25 cellular contexts compared by ENCODE assay signal in genomic region chr7:26477381-26477780, GRCh38.
"Had no signal": no experiment of that assay in that cellular context is flagged by ENCODE, and none has a peak within 500 bp of the region (broad histone marks: within the 10 kb centered on the region; RNA-seq: fewer than 3 reads in every experiment).

No MANE protein-coding gene starts in this region.

- H3K9me3 ChIP-seq: esophagus muscularis mucosa, gastroesophageal sphincter had no signal

- H3K27ac ChIP-seq: esophagus muscularis mucosa, gastroesophageal sphincter, WERI-Rb-1 had no signal

- H3K36me3 ChIP-seq: esophagus muscularis mucosa, gastroesophageal sphincter, WERI-Rb-1 had no signal

- DNase-seq: activated B cell treated with CpG ODN at 0.5 μM for 24 hours; activated CD4-positive, alpha-beta T cell treated with anti-CD3 and anti-CD28 coated beads for 48 hours; activated CD4-positive, alpha-beta T cell treated with anti-CD3 and anti-CD28 coated beads, Interleukin-2, amount 50 U/mL, for 1 hour; activated CD4-positive, alpha-beta T cell treated with anti-CD3 and anti-CD28 coated beads, Interleukin-2, amount 50 U/mL, for 48 hours; activated CD8-positive, alpha-beta memory T cell treated with anti-CD3 and anti-CD28 coated beads for 24 hours; activated CD8-positive, alpha-beta T cell treated with anti-CD3 and anti-CD28 coated beads for 36 hours; activated effector memory CD4-positive, alpha-beta T cell treated with Interleukin-2 at 50 U/mL for 16 hours; activated gamma-delta T cell treated with Interleukin-2 at 50 U/mL for 16 hours; activated naive CD4-positive, alpha-beta T cell treated with anti-CD3 and anti-CD28 coated beads, Interleukin-2, amount 50 U/mL, for 16 hours; activated naive CD4-positive, alpha-beta T cell treated with Interleukin-2 at 50 U/mL for 16 hours; activated T-cell treated with anti-CD3 and anti-CD28 coated beads, Interleukin-2, amount 50 U/mL, for 4 hours; amniotic stem cell; anterior cingulate cortex; cortex of kidney; dermis blood vessel endothelial cell; effector CD4-positive, alpha-beta T cell; effector memory CD8-positive, alpha-beta T cell; erythroblast; foreskin melanocyte; T-helper 2 cell; WERI-Rb-1 had no signal

- H3K27me3 ChIP-seq: esophagus muscularis mucosa, gastroesophageal sphincter had no signal

- H3K4me1 ChIP-seq: esophagus muscularis mucosa, gastroesophageal sphincter had no signal

- H3K4me3 ChIP-seq: esophagus muscularis mucosa, gastroesophageal sphincter had no signal

- ATAC-seq: activated CD4-positive, CD25-positive, alpha-beta regulatory T cell treated with anti-CD3 and anti-CD28 coated beads, Interleukin-2, amount 50 U/mL, for 24 hours; activated CD8-positive, alpha-beta T cell treated with anti-CD3 and anti-CD28 coated beads for 36 hours; activated T-cell treated with anti-CD3 and anti-CD28 coated beads, Interleukin-2, amount 50 U/mL, for 4 hours; activated T-helper 17 cell treated with anti-CD3 and anti-CD28 coated beads, Interleukin-2, amount 50 U/mL, for 72 hours; effector memory CD8-positive, alpha-beta T cell; gastroesophageal sphincter had no signal
